8 cellular contexts compared by ENCODE assay signal in the genomic region with DNA sequence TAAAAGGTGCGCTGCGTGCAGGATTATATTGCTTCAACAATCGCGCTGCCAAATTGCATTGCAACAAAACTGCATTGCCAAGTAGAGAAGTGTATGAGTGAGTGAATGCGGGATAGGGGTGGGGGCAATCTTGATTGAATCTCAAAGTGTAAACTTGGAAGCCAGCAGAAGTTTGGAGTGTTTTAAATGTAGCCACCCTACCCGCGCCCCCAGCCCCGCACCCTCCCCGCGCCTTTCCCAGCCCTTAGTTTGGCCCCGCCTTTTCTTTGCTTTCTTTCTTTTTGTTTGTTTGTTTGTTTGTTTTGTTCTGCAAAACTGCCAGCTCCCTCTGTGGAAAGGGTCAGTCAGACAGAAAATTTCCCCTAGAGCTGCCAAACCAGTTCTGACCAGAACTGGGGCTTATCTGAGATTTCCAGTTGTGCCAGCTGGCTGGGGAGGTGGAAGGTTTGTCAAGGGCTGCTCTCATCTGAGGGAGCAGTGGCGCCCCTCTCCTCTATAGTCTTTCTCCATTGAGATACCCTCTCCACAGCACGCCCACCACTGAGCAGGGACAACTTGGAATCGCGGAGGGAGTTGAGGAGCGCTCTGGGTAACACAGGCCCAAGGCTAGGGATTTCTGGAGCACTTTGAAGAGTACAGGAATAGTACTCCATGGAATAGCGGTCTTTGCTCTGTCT. TPM values are rescaled to one million over a fixed set of nuclear protein-coding genes. Genes with fewer than 3 reads are reported as not detected.
DNase-seq lines count a peak whose midpoint lies in the region; ATAC-seq and TF ChIP-seq lines count a peak whose summit lies in the region.

No MANE protein-coding gene starts in this region.

- no peak for TF ChIP-seq POLR2A in uterus (IDR thresholded peaks at IDR 0.05)

- H3K9ac ChIP-seq in mammary epithelial cell (ENCODE audit: insufficient read depth, low read length), result no peak overlapping the region

- POLR2A ChIA-PET in GM10248 (lab: Yijun Ruan, JAX), result no interaction called here

- H2AFZ ChIP-seq in mammary epithelial cell (ENCODE audit: low read depth, low read length), result no peak overlapping the region

- H3K4me3 ChIP-seq in mammary epithelial cell (replicated peaks in 1 of 3; ENCODE audit: insufficient read depth in 1 of 3, low read depth in 2 of 3, low read length in 3 of 3), result peak overlapping the region; percentile 16 to 48 (median 27)
- peak overlapping the region; percentile 70 for H3K4me3 ChIP-seq in mesodermal cell (ENCODE audit: extremely low read depth, insufficient read depth, low read length, poor library complexity, severe bottlenecking)
- H3K4me3 ChIP-seq in uterus, result peak overlapping the region; percentile 50 to 95

- CTCF ChIA-PET in mammary epithelial cell (lab: Charles Lee; ENCODE audit: low non-redundant PET) (no interaction called here), GM10248 (lab: Yijun Ruan, JAX) (no interaction called here)

- intact Hi-C loops in Right ventricle myocardium inferior (cut with DNase I) (no loop called here), cardiac septum (cut with DNase I) (no loop called here), mammary epithelial cell (cut with micrococcal nuclease) (no loop called here), uterus (cut with DNase I; ENCODE audit: low total_unique reads) (no loop called here)

- H4K20me1 ChIP-seq in mammary epithelial cell (ENCODE audit: insufficient read depth, low read length), result no peaks in the 10 kb centered on the region

- in situ Hi-C loops in mammary epithelial cell (cut with MboI; ENCODE audit: low sequenced_read_pairs in 2 of 2), result no loop called here

- H3K27ac ChIP-seq in mammary epithelial cell (ENCODE audit: insufficient read depth, low read depth, low read length) (no peak overlapping the region), mesodermal cell (ENCODE audit: low read depth, low read length, severe bottlenecking) (no peak overlapping the region), uterus (no peak overlapping the region)

- H3K36me3 ChIP-seq in mammary epithelial cell (ENCODE audit: insufficient read depth, low read length) (no peaks in the 10 kb centered on the region), mesodermal cell (ENCODE audit: control insufficient read depth, insufficient read depth, low read length) (no peaks in the 10 kb centered on the region), uterus (no peaks in the 10 kb centered on the region)

- TF ChIP-seq CTCF in mammary epithelial cell (conservative IDR thresholded peaks at IDR 0.05 in 1 of 2, IDR thresholded peaks at IDR 0.05 in 1 of 2; ENCODE audit: extremely low read depth in 1 of 2, insufficient read depth in 1 of 2, low read depth in 1 of 2, low read length in 2 of 2) (no peak), uterus (IDR thresholded peaks at IDR 0.05) (no peak), GM10248 (IDR thresholded peaks at IDR 0.05; ENCODE audit: control extremely low read depth, extremely low read depth, low read depth, missing control alignments) (no peak)

- no peaks in the 10 kb centered on the region for H3K9me3 ChIP-seq in mammary epithelial cell (replicated peaks; ENCODE audit: insufficient read depth, low read length)
- H3K9me3 ChIP-seq in mesodermal cell (ENCODE audit: control insufficient read depth, low read length), result no peaks in the 10 kb centered on the region
- no peaks in the 10 kb centered on the region for H3K9me3 ChIP-seq in uterus

- H3K4me1 ChIP-seq in mammary epithelial cell (ENCODE audit: insufficient read depth, low read length) (no peaks in the 10 kb centered on the region), mesodermal cell (ENCODE audit: control insufficient read depth, insufficient read depth, low read length, poor library complexity, severe bottlenecking) (no peaks in the 10 kb centered on the region), uterus (no peaks in the 10 kb centered on the region)

- no peaks in the 10 kb centered on the region for H3K79me2 ChIP-seq in mammary epithelial cell (ENCODE audit: insufficient read depth, low read length)

- peak overlapping the region; percentile 74 for H3K4me2 ChIP-seq in mammary epithelial cell (ENCODE audit: insufficient read depth, low read depth, low read length)

- no TSS peak for BruUV-seq in mammary epithelial cell (replicated peaks; lab: Mats Ljungman, UMichigan)

- DNase-seq in Right ventricle myocardium inferior (ENCODE audit: missing footprints) (no peak), cardiac septum (ENCODE audit: low spot score) (no peak), mammary epithelial cell (no peak), uterus (peak in 1 of 2 donors; percentile 22), GM10248 (ENCODE audit: extremely low spot score) (no peak)

- WGBS in mammary epithelial cell (ENCODE audit: low coverage, missing lambda C conversion rate), result 12% methylated on average over 13 of the region's 17 CpGs
- 6 to 12% methylated on average over 9 of the region's 17 CpGs for WGBS in mesodermal cell (ENCODE audit: insufficient coverage in 2 of 2), 2 experiments

- dilution Hi-C loops in mammary epithelial cell (cut with HindIII; ENCODE audit: low sequenced_read_pairs), result no loop called here

- H3K27me3 ChIP-seq in mammary epithelial cell (ENCODE audit: insufficient read depth, low read length) (peaks cover 5% of the 10 kb centered on the region), uterus (no peaks in the 10 kb centered on the region)

- ATAC-seq in Right ventricle myocardium inferior (peak; percentile 24), GM21576 (IDR thresholded peaks at IDR 0.05; ENCODE audit: unreplicated experiment) (no peak), HG03432 (IDR thresholded peaks at IDR 0.05; ENCODE audit: unreplicated experiment) (no peak)

RNA-seq across cellular contexts. Expression of a gene that starts 0.7 kb away (rescaled TPM):
- total RNA-seq in Right ventricle myocardium inferior (4.6 TPM), cardiac septum (3.2 TPM), mammary epithelial cell (1 to 10 TPM in 1 of 2 donors, under 1 TPM in 1; 0.56 to 1.5 TPM), uterus (10 to 100 TPM in 1 of 4 donors, 1 to 10 TPM in 3; 4.1 to 13.9 (median 8.1) TPM)
- 0.16 TPM for polyA plus RNA-seq in mammary epithelial cell
- polyA minus RNA-seq in mammary epithelial cell, result not detected
- polyA plus RNA-seq in mesodermal cell (2013, experiment 1 of 2), result 6.9 TPM
- 11.8 TPM for polyA plus RNA-seq in mesodermal cell (2013, experiment 2 of 2)
